1 cellular context compared by ENCODE assay signal in the genomic region with DNA sequence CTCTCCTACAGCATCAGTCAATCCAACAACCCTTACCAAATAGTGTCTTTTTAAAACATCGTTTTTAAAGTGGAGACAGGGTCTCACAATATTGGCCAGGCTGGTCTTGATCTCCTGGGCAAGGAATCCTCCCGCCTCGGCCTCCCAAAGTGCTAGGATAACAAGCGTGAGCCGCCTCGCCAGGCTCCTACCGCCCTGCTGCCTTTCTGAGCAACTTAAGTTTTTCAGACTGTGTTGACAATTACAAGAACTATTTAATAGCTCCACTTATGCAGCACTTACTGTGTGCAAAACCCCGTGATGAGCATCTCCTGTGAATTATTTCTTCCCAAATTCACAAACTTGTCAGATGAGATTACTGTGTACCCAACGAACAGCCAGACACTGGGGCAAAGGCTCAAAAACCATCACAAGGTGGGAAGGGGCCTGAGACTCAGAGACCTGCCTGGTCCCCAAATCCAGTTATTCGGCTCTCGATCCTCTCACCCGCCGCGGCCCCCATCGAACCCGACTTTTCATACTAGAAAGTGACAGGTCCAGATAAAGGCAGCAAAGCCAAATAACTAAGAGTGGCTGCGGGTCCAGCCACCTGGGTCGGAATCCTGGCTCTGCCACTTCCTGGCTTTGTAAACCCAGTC.
TF ChIP-seq lines count a peak whose summit lies in the region.

No MANE protein-coding gene starts in this region.

TF ChIP-seq in K562, 482 proteins besides CTCF, POLR2A, EP300 and RAD21:
- TF ChIP-seq SMAD4 (CRISPR knock-in tag; conservative IDR thresholded peaks at IDR 0.05) (no peak), BRD4 (IDR thresholded peaks at IDR 0.05) (peak; percentile 71; the same call in 1 of the 2 replicates), ZNF232 (CRISPR knock-in tag; IDR thresholded peaks at IDR 0.05) (0 out of 2 replicates have a peak, but pooled peaks have one; percentile 23), CEBPG (CRISPR knock-in tag; IDR thresholded peaks at IDR 0.05) (0 out of 2 replicates have a peak, but pooled peaks have one; percentile 19), CEBPG (tag; conservative IDR thresholded peaks at IDR 0.05 in 1 of 2, IDR thresholded peaks at IDR 0.05 in 1 of 2) (no peak), KAT7 (CRISPR knock-in tag; IDR thresholded peaks at IDR 0.05; ENCODE audit: borderline replicate concordance) (no peak), NFE2 (IDR thresholded peaks at IDR 0.05; ENCODE audit: low read depth) (no peak), SAFB (IDR thresholded peaks at IDR 0.05; ENCODE audit: borderline replicate concordance, low read depth, low read length) (no peak), SRSF3 (IDR thresholded peaks at IDR 0.05; ENCODE audit: insufficient read depth, low read length) (0 out of 2 replicates have a peak, but pooled peaks have one; percentile 33), SAP30 (IDR thresholded peaks at IDR 0.05; ENCODE audit: borderline replicate concordance, insufficient read depth, low read depth, low read length, poor library complexity, severe bottlenecking) (peak; percentile 64), FOXA3 (CRISPR knock-in tag; conservative IDR thresholded peaks at IDR 0.05 in 1 of 2, IDR thresholded peaks at IDR 0.05 in 1 of 2) (peak in 1 of 2 experiments; percentile 49; a peak in 1 of 4 replicates), ZKSCAN8 (CRISPR knock-in tag; IDR thresholded peaks at IDR 0.05) (peak; percentile 76), SIN3A (IDR thresholded peaks at IDR 0.05; ENCODE audit: borderline replicate concordance in 2 of 2, control insufficient read depth in 1 of 2, low read depth in 2 of 2, low read length in 2 of 2) (peak in 1 of 2 experiments; percentile 85; a peak in 1 of 4 replicates), GTF2E2 (tag; IDR thresholded peaks at IDR 0.05) (no peak), CHD1 (IDR thresholded peaks at IDR 0.05; ENCODE audit: low read length) (peak; percentile 98), ZNF121 (CRISPR knock-in tag; conservative IDR thresholded peaks at IDR 0.05) (peak; percentile 56), GATAD2B (IDR thresholded peaks at IDR 0.05; ENCODE audit: borderline replicate concordance) (no peak)
